Comparison of ENCODE assay signal across 1 cellular context in genomic region chr20:32581839-32582658, GRCh38.
TF ChIP-seq lines count a peak whose summit lies in the region.

No MANE protein-coding gene starts in this region.

TF ChIP-seq in HepG2, 621 proteins besides CTCF, POLR2A, EP300 and RAD21 (continued from another document and continues in another):
- TF ChIP-seq XRCC5 (optimal IDR thresholded peaks at IDR 0.05; ENCODE audit: low read length) (peak; percentile 33), ZKSCAN1 (IDR thresholded peaks at IDR 0.05; ENCODE audit: low read length) (no peak), RFXAP (CRISPR knock-in tag; IDR thresholded peaks at IDR 0.05; ENCODE audit: borderline replicate concordance) (no peak; the same call in 1 of the 2 replicates), RXRB (CRISPR knock-in tag; IDR thresholded peaks at IDR 0.05; ENCODE audit: borderline replicate concordance) (no peak), MTA1 (CRISPR knock-in tag; IDR thresholded peaks at IDR 0.05; ENCODE audit: borderline replicate concordance) (peak; percentile 46; the same call in 1 of the 2 replicates), KMT2B (CRISPR knock-in tag; IDR thresholded peaks at IDR 0.05) (no peak), ZC3H4 (CRISPR knock-in tag; IDR thresholded peaks at IDR 0.05; ENCODE audit: borderline replicate concordance) (no peak), KLF16 (CRISPR knock-in tag; IDR thresholded peaks at IDR 0.05) (no peak), ZNF280B (CRISPR knock-in tag; IDR thresholded peaks at IDR 0.05; ENCODE audit: borderline replicate concordance) (0 out of 2 replicates have a peak, but pooled peaks have one; percentile 48), KDM5B (CRISPR knock-in tag; IDR thresholded peaks at IDR 0.05; ENCODE audit: borderline replicate concordance) (peak; percentile 73; the same call in 1 of the 2 replicates), GLMP (CRISPR knock-in tag; IDR thresholded peaks at IDR 0.05; ENCODE audit: borderline replicate concordance) (no peak), ATF2 (CRISPR knock-in tag; IDR thresholded peaks at IDR 0.05) (no peak), ZSCAN21 (CRISPR knock-in tag; IDR thresholded peaks at IDR 0.05; ENCODE audit: borderline replicate concordance) (peak; percentile 40; the same call in 1 of the 2 replicates), ZNF235 (CRISPR knock-in tag; IDR thresholded peaks at IDR 0.05; ENCODE audit: borderline replicate concordance) (no peak), TEAD3 (CRISPR knock-in tag; optimal IDR thresholded peaks at IDR 0.05; ENCODE audit: borderline replicate concordance) (peak; percentile 35), TSC22D2 (CRISPR knock-in tag; IDR thresholded peaks at IDR 0.05; ENCODE audit: borderline replicate concordance) (no peak; the same call in 1 of the 2 replicates), PHB2 (IDR thresholded peaks at IDR 0.05; ENCODE audit: partially characterized antibody) (no peak), HNRNPUL1 (IDR thresholded peaks at IDR 0.05; ENCODE audit: low read depth, low read length) (no peak), ZNF318 (CRISPR knock-in tag; IDR thresholded peaks at IDR 0.05) (no peak), MBNL3 (CRISPR knock-in tag; conservative IDR thresholded peaks at IDR 0.05) (no peak), YEATS2 (CRISPR knock-in tag; IDR thresholded peaks at IDR 0.05; ENCODE audit: borderline replicate concordance) (0 out of 2 replicates have a peak, but pooled peaks have one; percentile 20), FOXP4 (CRISPR knock-in tag; IDR thresholded peaks at IDR 0.05) (no peak), SMAD9 (CRISPR knock-in tag; IDR thresholded peaks at IDR 0.05) (no peak), FOSL1 (CRISPR knock-in tag; IDR thresholded peaks at IDR 0.05; ENCODE audit: borderline replicate concordance) (no peak), MED1 (CRISPR knock-in tag; IDR thresholded peaks at IDR 0.05) (peak; percentile 62; the same call in 1 of the 2 replicates), ZNF615 (CRISPR knock-in tag; IDR thresholded peaks at IDR 0.05; ENCODE audit: borderline replicate concordance) (no peak), ZNF782 (CRISPR knock-in tag; IDR thresholded peaks at IDR 0.05; ENCODE audit: borderline replicate concordance) (peak; percentile 87; the same call in 1 of the 2 replicates), ZNF850 (CRISPR knock-in tag; conservative IDR thresholded peaks at IDR 0.05) (no peak), KLF9 (CRISPR knock-in tag; IDR thresholded peaks at IDR 0.05; ENCODE audit: low read depth) (no peak), ZNF570 (CRISPR knock-in tag; IDR thresholded peaks at IDR 0.05; ENCODE audit: borderline replicate concordance) (no peak), HNRNPL (IDR thresholded peaks at IDR 0.05; ENCODE audit: low read depth, low read length) (peak; percentile 86; the same call in 1 of the 2 replicates), NR2F6 (IDR thresholded peaks at IDR 0.05) (no peak), NR2F6 (CRISPR knock-in tag; IDR thresholded peaks at IDR 0.05) (peak; percentile 8; the same call in 1 of the 2 replicates), RCOR2 (CRISPR knock-in tag; IDR thresholded peaks at IDR 0.05) (no peak; the same call in 1 of the 2 replicates), ZNF207 (IDR thresholded peaks at IDR 0.05; ENCODE audit: borderline replicate concordance) (no peak), FIP1L1 (IDR thresholded peaks at IDR 0.05; ENCODE audit: borderline replicate concordance, insufficient read depth, low read depth, low read length) (no peak), ZNF772 (CRISPR knock-in tag; IDR thresholded peaks at IDR 0.05) (peak; percentile 1; the same call in 1 of the 2 replicates), ATF3 (CRISPR knock-in tag; IDR thresholded peaks at IDR 0.05) (no peak), ZNF446 (CRISPR knock-in tag; IDR thresholded peaks at IDR 0.05) (no peak; the same call in 1 of the 2 replicates), ZNF350 (CRISPR knock-in tag; IDR thresholded peaks at IDR 0.05; ENCODE audit: borderline replicate concordance, low read depth) (no peak; the same call in 1 of the 2 replicates), ZNF24 (IDR thresholded peaks at IDR 0.05) (no peak), MAF1 (CRISPR knock-in tag; IDR thresholded peaks at IDR 0.05; ENCODE audit: borderline replicate concordance) (no peak)
